12 cellular contexts compared by ENCODE assay signal in genomic region chr6:2354138-2354491, GRCh38.
DNase-seq lines count a peak whose midpoint lies in the region; ATAC-seq, FAIRE-seq and TF ChIP-seq lines count a peak whose summit lies in the region.
"Had no signal": no experiment of that assay in that cellular context is flagged by ENCODE, and none has a peak within 500 bp of the region (broad histone marks: within the 10 kb centered on the region; RNA-seq: fewer than 3 reads in every experiment).

No MANE protein-coding gene starts in this region.

- no TSS peak for BruUV-seq in HepG2 (replicated peaks; lab: Mats Ljungman, UMichigan)
- no TSS peak for BruUV-seq in OCI-LY7 (replicated peaks; lab: Mats Ljungman, UMichigan)

- POLR2A ChIA-PET in HepG2 (lab: Yijun Ruan, JAX) (no interaction called here), OCI-LY7 (lab: Charles Lee) (interaction anchor here (0.6 kb wide), 1 partner anchor 94 kb away, joined by 4 read pairs; no protein-coding TSS in a partner anchor)

- H3K9me3 ChIP-seq in HepG2 (ENCODE audit: low read length) (no peaks in the 10 kb centered on the region), right lobe of liver (no peaks in the 10 kb centered on the region), OCI-LY7 (ENCODE audit: low read length) (no peaks in the 10 kb centered on the region)
- H3K9me3 ChIP-seq: BLaER1 treated with 17β-estradiol and CSF1 and Interleukin-3, amounts not matched to agents 10 nM and 100 nM; HAP-1; SK-N-SH had no signal

- TF ChIP-seq EP300 in HepG2 (IDR thresholded peaks at IDR 0.05; ENCODE audit: low read depth in 2 of 2, low read length in 2 of 2) (no peak), HepG2 (CRISPR knock-in tag; IDR thresholded peaks at IDR 0.05; ENCODE audit: borderline replicate concordance) (no peak)

- H3K27me3 Mint-ChIP-seq in brain (peaks cover 17% of the 10 kb centered on the region), type B pancreatic cell (peaks cover 2% of the 10 kb centered on the region)

- no peaks in the 10 kb centered on the region for H4K20me1 ChIP-seq in HepG2 (ENCODE audit: insufficient read depth, low read length)
- 0 out of 2 replicates have a peak, but pooled peaks cover 6% of the 10 kb centered on the region for H4K20me1 ChIP-seq in OCI-LY7 (ENCODE audit: insufficient read depth, low read length)
- H4K20me1 ChIP-seq: BLaER1 treated with 17β-estradiol and CSF1 and Interleukin-3, amounts not matched to agents 10 nM and 100 nM had no signal

- H3K4me3 Mint-ChIP-seq in brain (no peak overlapping the region), type B pancreatic cell (no peak overlapping the region)

- TF ChIP-seq POLR2A in HepG2 (IDR thresholded peaks at IDR 0.05; ENCODE audit: insufficient read depth in 1 of 2, low read depth in 2 of 2, low read length in 2 of 2): no peak
- no peak for TF ChIP-seq POLR2A in right lobe of liver (IDR thresholded peaks at IDR 0.05)

- H3K4me3 ChIP-seq in HepG2 (replicated peaks in 1 of 3; ENCODE audit: insufficient read depth in 1 of 3, low read depth in 2 of 3, low read length in 3 of 3) (no peak overlapping the region), right lobe of liver (no peak overlapping the region), OCI-LY7 (ENCODE audit: low read depth, low read length, poor library complexity, severe bottlenecking) (no peak overlapping the region)
- H3K4me3 ChIP-seq: BLaER1 treated with 17β-estradiol and CSF1 and Interleukin-3, amounts not matched to agents 10 nM and 100 nM; GM23248; HAP-1 had no signal

- FAIRE-seq in HepG2 (lab: Jason Lieb, UNC): no peak

- no peaks in the 10 kb centered on the region for H3K9me2 ChIP-seq in OCI-LY7 (ENCODE audit: insufficient read depth, low read length)
- H3K9me2 ChIP-seq: SK-N-SH had no signal

- intact Hi-C loops in HepG2 (cut with micrococcal nuclease; ENCODE audit: unreplicated experiment) (loop anchor here (1.0 to 10.0 kb wide), 7 partner anchors 107 to 757 kb away; partner anchors contain the start of gene GMDS), right lobe of liver (cut with DNase I) (loop anchor here in 1 of 2 donors (10.0 kb wide), 1 partner anchor 749 kb away; the partner anchor contains the start of gene FOXC1), OCI-LY7 (cut with micrococcal nuclease; ENCODE audit: unreplicated experiment) (loop anchor here (1.0 to 2.0 kb wide), 3 partner anchors 145 to 757 kb away; no protein-coding TSS in a partner anchor)

- H3K4me2 ChIP-seq in HepG2 (ENCODE audit: low read depth, low read length) (no peak overlapping the region), OCI-LY7 (ENCODE audit: low read length) (no peak overlapping the region)
- H3K4me2 ChIP-seq: BLaER1 treated with 17β-estradiol and CSF1 and Interleukin-3, amounts not matched to agents 10 nM and 100 nM; SK-N-SH had no signal

- no peak overlapping the region for H3K9ac ChIP-seq in HepG2 (ENCODE audit: insufficient read depth, low read depth, low read length)
- H3K9ac ChIP-seq: BLaER1 treated with 17β-estradiol and CSF1 and Interleukin-3, amounts not matched to agents 10 nM and 100 nM; GM23248; SK-N-SH had no signal

- H3K4me1 Mint-ChIP-seq in brain (peaks cover 7% of the 10 kb centered on the region), type B pancreatic cell (ENCODE audit: unreplicated experiment) (peaks cover 23% of the 10 kb centered on the region)

- TF ChIP-seq CTCF in HepG2 (CRISPR knock-in tag; IDR thresholded peaks at IDR 0.05) (no peak), right lobe of liver (IDR thresholded peaks at IDR 0.05) (no peak), OCI-LY7 (conservative IDR thresholded peaks at IDR 0.05; ENCODE audit: low read length) (peak; percentile 52; the same call in 1 of the 2 replicates), brain (conservative IDR thresholded peaks at IDR 0.05) (peak; percentile 14 to 33), type B pancreatic cell (conservative IDR thresholded peaks at IDR 0.05) (peak; percentile 39)

- in situ Hi-C loops in HepG2 (cut with HindIII; ENCODE audit: extremely low pct_ligation_motif_present, low pct_unique_long_range_greater_than_20kb): loop anchor here (5.0 kb wide), 2 partner anchors 147 to 757 kb away; no protein-coding TSS in a partner anchor

- H3K36me3 ChIP-seq in HepG2 (replicated peaks in 1 of 2; ENCODE audit: control insufficient read depth in 1 of 2, insufficient read depth in 2 of 2, low read length in 2 of 2): no peaks in the 10 kb centered on the region; a peak in 1 of 5 replicates
- H3K36me3 ChIP-seq in right lobe of liver: no peaks in the 10 kb centered on the region
- H3K36me3 ChIP-seq in OCI-LY7 (ENCODE audit: insufficient read depth, low read length): no peaks in the 10 kb centered on the region
- H3K36me3 ChIP-seq: BLaER1 treated with 17β-estradiol and CSF1 and Interleukin-3, amounts not matched to agents 10 nM and 100 nM; HAP-1 had no signal

- H3K27ac ChIP-seq in HepG2 (ENCODE audit: extremely low read length, insufficient read depth, low read length) (no peak overlapping the region), right lobe of liver (no peak overlapping the region), OCI-LY7 (ENCODE audit: low read depth, low read length, poor library complexity, severe bottlenecking) (no peak overlapping the region)
- H3K27ac ChIP-seq: BLaER1 treated with 17β-estradiol and CSF1 and Interleukin-3, amounts not matched to agents 10 nM and 100 nM; GM23248 had no signal

- H3K27me3 ChIP-seq in HepG2 (ENCODE audit: control insufficient read depth in 1 of 2, insufficient read depth in 2 of 2, low read length in 2 of 2) (no peaks in the 10 kb centered on the region), right lobe of liver (no peaks in the 10 kb centered on the region)
- H3K27me3 ChIP-seq: BLaER1 treated with 17β-estradiol and CSF1 and Interleukin-3, amounts not matched to agents 10 nM and 100 nM had no signal

- TF ChIP-seq RAD21 in HepG2 (CRISPR knock-in tag; IDR thresholded peaks at IDR 0.05): no peak

- H3K79me2 ChIP-seq in HepG2 (ENCODE audit: insufficient read depth, low read length) (no peaks in the 10 kb centered on the region), OCI-LY7 (ENCODE audit: insufficient read depth, low read depth, low read length) (no peaks in the 10 kb centered on the region)

- H2AFZ ChIP-seq in HepG2 (ENCODE audit: low read length) (no peak overlapping the region), OCI-LY7 (ENCODE audit: low read length) (no peak overlapping the region)
- H2AFZ ChIP-seq: GM23248 had no signal

- 71% methylated on average over 6 of the region's 6 CpGs for WGBS in HepG2 (ENCODE audit: low lambda C conversion rate)
- WGBS in right lobe of liver (ENCODE audit: insufficient coverage, low coverage, low lambda C conversion rate, missing lambda C conversion rate): 58% methylated on average over 6 of the region's 6 CpGs

- CTCF ChIA-PET in HepG2 (lab: Yijun Ruan, JAX; ENCODE audit: low intra/inter-chr PET ratio, low total read pairs) (interaction anchor here (1.2 to 3.7 kb wide), 4 partner anchors 95 to 758 kb away, joined by 5 to 39 read pairs (median 12); no protein-coding TSS in a partner anchor), OCI-LY7 (lab: Charles Lee; ENCODE audit: unreplicated experiment) (no interaction called here)

- DNase-seq in HepG2 (ENCODE audit: low spot score): no peak
- DNase-seq in right lobe of liver: no peak
- no peak for DNase-seq in OCI-LY7 (ENCODE audit: low spot score)
- DNase-seq in type B pancreatic cell (ENCODE audit: extremely low spot score, unreplicated experiment): no peak
- DNase-seq in HCEC 1CT: no peak
- DNase-seq in NCI-H2196 treated with DMSO at 0.1 percent for 48 hours (lab: John Stamatoyannopoulos, UW; ENCODE audit: unreplicated experiment): no peak

- ATAC-seq in HepG2 (no peak), right lobe of liver (no peak), HG03442 (IDR thresholded peaks at IDR 0.05; ENCODE audit: unreplicated experiment) (no peak)

- H3K4me1 ChIP-seq in HepG2 (ENCODE audit: insufficient read depth, low read length) (peaks cover 13% of the 10 kb centered on the region; the same call in 1 of the 2 replicates), right lobe of liver (peaks cover 0 to 4% (median 0%) of the 10 kb centered on the region in 4 donors), OCI-LY7 (ENCODE audit: insufficient read depth, low read length, poor library complexity, severe bottlenecking) (no peaks in the 10 kb centered on the region)
- H3K4me1 ChIP-seq: HAP-1 had no signal

- H3K9me3 Mint-ChIP-seq in brain (no peaks in the 10 kb centered on the region), type B pancreatic cell (no peaks in the 10 kb centered on the region)

- H3K36me3 Mint-ChIP-seq in brain (no peaks in the 10 kb centered on the region), type B pancreatic cell (peaks cover 3% of the 10 kb centered on the region)

- H3K27ac Mint-ChIP-seq in brain: no peak overlapping the region
- H3K27ac Mint-ChIP-seq in type B pancreatic cell: no peak overlapping the region

TF ChIP-seq in HepG2, 621 proteins besides CTCF, POLR2A, EP300 and RAD21 (continues in another document):
- TF ChIP-seq TEAD2 (CRISPR knock-in tag; IDR thresholded peaks at IDR 0.05): no peak
- TF ChIP-seq ASH2L (IDR thresholded peaks at IDR 0.05; ENCODE audit: insufficient read length, low read depth, low read length): peak; percentile 24
- no peak for TF ChIP-seq ZSCAN29 (CRISPR knock-in tag; conservative IDR thresholded peaks at IDR 0.05)
- TF ChIP-seq CREB1 (IDR thresholded peaks at IDR 0.05): no peak
- TF ChIP-seq CREB1 (CRISPR knock-in tag; IDR thresholded peaks at IDR 0.05): 0 out of 2 replicates have a peak, but pooled peaks have one; percentile 5
- TF ChIP-seq KLF13 (CRISPR knock-in tag; IDR thresholded peaks at IDR 0.05): no peak
- TF ChIP-seq ZNF124 (CRISPR knock-in tag; IDR thresholded peaks at IDR 0.05): 0 out of 2 replicates have a peak, but pooled peaks have one; percentile 1
- no peak for TF ChIP-seq PLRG1 (conservative IDR thresholded peaks at IDR 0.05)
- TF ChIP-seq ZNF841 (CRISPR knock-in tag; IDR thresholded peaks at IDR 0.05; ENCODE audit: borderline replicate concordance): no peak
- TF ChIP-seq KDM3A (CRISPR knock-in tag; IDR thresholded peaks at IDR 0.05; ENCODE audit: low read depth): no peak
- 0 out of 2 replicates have a peak, but pooled peaks have one; percentile 22 for TF ChIP-seq TARDBP (CRISPR knock-in tag; IDR thresholded peaks at IDR 0.05)
- TF ChIP-seq MZF1 (CRISPR knock-in tag; IDR thresholded peaks at IDR 0.05; ENCODE audit: borderline replicate concordance): no peak
- no peak for TF ChIP-seq ZMYM2 (CRISPR knock-in tag; IDR thresholded peaks at IDR 0.05)

Comparison
In these comparisons a context has a peak if more than half of its experiments do, and no peak if none do; other contexts are left out.
1. CTCF ChIP-seq: peak in OCI-LY7 (single experiment), brain (2 of 2) and type B pancreatic cell (single experiment); none in HepG2 (single experiment) and right lobe of liver (0 of 4).